Comparison of ENCODE assay signal across 8 cellular contexts in the genomic region with DNA sequence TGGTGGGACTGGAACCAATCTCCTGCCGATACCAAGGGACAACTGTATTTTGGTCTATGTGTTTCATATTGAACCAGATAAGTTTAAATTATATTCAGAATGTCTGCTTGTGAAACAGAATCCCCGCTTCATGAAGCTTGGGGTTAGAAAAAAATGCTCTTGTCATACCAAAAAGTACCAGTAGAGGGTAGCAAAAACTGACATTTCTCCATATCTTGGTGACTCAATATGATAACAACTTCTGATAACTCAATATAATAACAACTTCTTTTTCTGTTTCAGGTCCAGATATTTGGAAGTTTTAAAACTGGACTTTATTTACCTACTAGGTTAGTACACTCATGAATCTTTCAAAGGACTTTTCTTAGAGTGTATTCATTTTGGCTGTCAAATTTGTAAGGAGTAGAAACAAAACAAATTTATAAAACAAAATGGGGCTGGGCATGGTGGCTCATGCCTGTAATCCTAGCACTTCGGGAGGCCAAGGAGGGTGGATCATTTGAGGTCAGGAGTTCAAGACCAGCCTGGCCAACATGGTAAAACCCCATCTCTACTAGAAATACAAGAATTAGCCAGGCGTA. TPM values are rescaled to one million over a fixed set of nuclear protein-coding genes. Genes with fewer than 3 reads are reported as not detected.
DNase-seq lines count a peak whose midpoint lies in the region; ATAC-seq, FAIRE-seq and TF ChIP-seq lines count a peak whose summit lies in the region.

No MANE protein-coding gene starts in this region.

- intact Hi-C loops in CD14-positive monocyte (cut with micrococcal nuclease) (loop anchor here (5.0 to 10.0 kb wide), 5 partner anchors 138 to 453 kb away; a partner anchor contains a TSS), OCI-LY7 (cut with micrococcal nuclease; ENCODE audit: unreplicated experiment) (loop anchor here (5.0 to 10.0 kb wide), 5 partner anchors 62 to 591 kb away; a partner anchor contains a TSS), mucosa of descending colon (cut with DNase I, micrococcal nuclease) (no loop called here)

- H3K27ac ChIP-seq in OCI-LY7 (ENCODE audit: low read depth, low read length, poor library complexity, severe bottlenecking): no peak overlapping the region

- H3K4me3 ChIP-seq in OCI-LY7 (ENCODE audit: low read depth, low read length, poor library complexity, severe bottlenecking) (no peak overlapping the region), mucosa of descending colon (no peak overlapping the region)

- H3K4me3 Mint-ChIP-seq in CD14-positive monocyte: no peak overlapping the region

- H3K27me3 Mint-ChIP-seq in CD14-positive monocyte (ENCODE audit: low read depth in 3 of 3): no peaks in the 10 kb centered on the region

- CTCF ChIA-PET in OCI-LY7 (lab: Charles Lee; ENCODE audit: unreplicated experiment): no interaction called here

- in situ Hi-C loops in GM13976 (cut with MboI; ENCODE audit: low sequenced_read_pairs, unreplicated experiment): loop anchor here (10.0 to 25.0 kb wide), 2 partner anchors 189 to 298 kb away; a partner anchor contains a TSS

- no peaks in the 10 kb centered on the region for H3K9me3 ChIP-seq in OCI-LY7 (ENCODE audit: low read length)
- no peaks in the 10 kb centered on the region for H3K9me3 ChIP-seq in mucosa of descending colon

- peak; percentile 49 for ATAC-seq in mucosa of descending colon
- ATAC-seq in GM18861 (IDR thresholded peaks at IDR 0.05; ENCODE audit: unreplicated experiment): no peak
- no peak for ATAC-seq in HG02870 (IDR thresholded peaks at IDR 0.05; ENCODE audit: unreplicated experiment)
- ATAC-seq in HG02970 (IDR thresholded peaks at IDR 0.05; ENCODE audit: low FRiP score, unreplicated experiment): no peak

- no peaks in the 10 kb centered on the region for H3K79me2 ChIP-seq in OCI-LY7 (ENCODE audit: insufficient read depth, low read depth, low read length)

- DNase-seq in CD14-positive monocyte (ENCODE audit: low spot score) (no peak), GM13976 (ENCODE audit: low spot score) (peak; percentile 54), OCI-LY7 (ENCODE audit: low spot score) (peak; percentile 55), mucosa of descending colon (peak in 1 of 3 donors; percentile 31)

- BruUV-seq in OCI-LY7 (replicated peaks; lab: Mats Ljungman, UMichigan): no TSS peak

- POLR2A ChIA-PET in OCI-LY7 (lab: Charles Lee): no interaction called here

- FAIRE-seq in colon (lab: Jason Lieb, UNC): peak; percentile 85

- H3K36me3 ChIP-seq in OCI-LY7 (ENCODE audit: insufficient read depth, low read length) (peaks cover 37% of the 10 kb centered on the region), mucosa of descending colon (ENCODE audit: low read depth) (no peaks in the 10 kb centered on the region)

- no peak overlapping the region for H3K4me2 ChIP-seq in OCI-LY7 (ENCODE audit: low read length)

- H3K4me1 Mint-ChIP-seq in CD14-positive monocyte: peaks cover 19% of the 10 kb centered on the region

- H3K27ac Mint-ChIP-seq in CD14-positive monocyte: peak overlapping the region in 1 of 7 donors; percentile 58

- H3K36me3 Mint-ChIP-seq in CD14-positive monocyte: peaks cover 63 to 68% of the 10 kb centered on the region in 2 donors

- peak; percentile 83 for TF ChIP-seq CTCF in CD14-positive monocyte (IDR thresholded peaks at IDR 0.05)
- peak; percentile 58 for TF ChIP-seq CTCF in GM13976 (IDR thresholded peaks at IDR 0.05; ENCODE audit: borderline replicate concordance, control extremely low read depth, extremely low read depth, insufficient read depth, missing control alignments)
- TF ChIP-seq CTCF in OCI-LY7 (conservative IDR thresholded peaks at IDR 0.05; ENCODE audit: low read length): peak; percentile 89
- TF ChIP-seq CTCF in mucosa of descending colon (IDR thresholded peaks at IDR 0.05): peak; percentile 56

- no peaks in the 10 kb centered on the region for H3K9me2 ChIP-seq in OCI-LY7 (ENCODE audit: insufficient read depth, low read length)

- H3K4me1 ChIP-seq in OCI-LY7 (ENCODE audit: insufficient read depth, low read length, poor library complexity, severe bottlenecking) (peaks cover 12% of the 10 kb centered on the region), mucosa of descending colon (ENCODE audit: low read depth) (peaks cover 18% of the 10 kb centered on the region)

- no peak overlapping the region for H2AFZ ChIP-seq in OCI-LY7 (ENCODE audit: low read length)

- H4K20me1 ChIP-seq in OCI-LY7 (ENCODE audit: insufficient read depth, low read length): no peaks in the 10 kb centered on the region

- H3K9me3 Mint-ChIP-seq in CD14-positive monocyte: peaks cover 0 to 2% (median 0%) of the 10 kb centered on the region in 7 donors

RNA-seq across cellular contexts. Expression of a gene that starts 52.3 kb away (rescaled TPM):
- polyA plus RNA-seq in CD14-positive monocyte: 10 to 100 TPM; 53.1 to 91.5 TPM
- total RNA-seq in OCI-LY7 (2014; rRNA removed; shearing (Covaris generic)): 36.9 and 49.9 TPM in 2 replicates
- 62.0 and 77.7 TPM in 2 replicates for total RNA-seq in OCI-LY7 (2022)
- total RNA-seq in mucosa of descending colon: 10 to 100 TPM; 12.4 to 25.0 (median 22.7) TPM

Comparison
In these comparisons a context has a peak if more than half of its experiments do, and no peak if none do; other contexts are left out.
1. intact Hi-C loops: an anchor here in CD14-positive monocyte (5.0 to 10.0 kb wide) and OCI-LY7 (5.0 to 10.0 kb wide); none called in mucosa of descending colon.